ENCODE assay signal across 14 cellular contexts in genomic region chr12:116360579-116361403, GRCh38.
A peak's percentile ranks its signal among the peaks of the same experiment; 100 is the strongest.
DNase-seq lines count a peak whose midpoint lies in the region; ATAC-seq, FAIRE-seq and TF ChIP-seq lines count a peak whose summit lies in the region.
"Had no signal": no experiment of that assay in that cellular context is flagged by ENCODE, and none has a peak within 500 bp of the region (broad histone marks: within the 10 kb centered on the region; RNA-seq: fewer than 3 reads in every experiment).

No MANE protein-coding gene starts in this region.

- CTCF ChIA-PET in GM12878 (lab: Yijun Ruan, JAX), result no interaction called here

- peak; percentile 70 for DNase-seq in activated CD4-positive, alpha-beta T cell treated with anti-CD3 and anti-CD28 coated beads, Interleukin-2, amount 10 ng/mL, durations not matched to agents 24 days and 14 days
- DNase-seq in activated CD4-positive, alpha-beta T cell treated with anti-CD3 and anti-CD28 coated beads for 4 hours, result no peak
- DNase-seq in NOMO-1 treated with dmso at 0.1 percent for 144 hours (lab: John Stamatoyannopoulos, UW; ENCODE audit: unreplicated experiment), result peak; percentile 64
- no peak for DNase-seq in GM12878 (ENCODE audit: low read depth, low spot score)
- peak; percentile 36 for DNase-seq in stimulated activated CD8-positive, alpha-beta memory T cell treated with anti-CD3 and anti-CD28 coated beads, Interleukin-4, amount 100 ng/mL, for 48 hours
- no peak for DNase-seq in SW480 (ENCODE audit: low spot score)
- DNase-seq in DMS79 treated with DMSO at 0.1 percent for 48 hours (lab: John Stamatoyannopoulos, UW), result no peak
- DNase-seq: GF-D8, GOT3, hypothalamus, NCI-H2227 treated with DMSO at 0.1 percent for 48 hours had no signal

- H3K4me1 Mint-ChIP-seq in activated CD4-positive, alpha-beta T cell treated with anti-CD3 and anti-CD28 coated beads, Interleukin-2, amount 10 ng/mL, durations not matched to agents 24 days and 14 days, result peaks cover 27% of the 10 kb centered on the region

- TF ChIP-seq RAD21 in GM12878 (IDR thresholded peaks at IDR 0.05; ENCODE audit: insufficient read depth, low read depth, low read length), result no peak

- no peak overlapping the region for H2AFZ ChIP-seq in GM12878 (ENCODE audit: control insufficient read depth, low read depth, low read length)

- intact Hi-C loops in activated CD4-positive, alpha-beta T cell treated with anti-CD3 and anti-CD28 coated beads, Interleukin-2, amount 10 ng/mL, durations not matched to agents 24 days and 14 days (cut with micrococcal nuclease), result no loop called here
- intact Hi-C loops in GM12878 (cut with micrococcal nuclease; ENCODE audit: unreplicated experiment), result no loop called here

- FAIRE-seq in GM12878 (lab: Jason Lieb, UNC), result no peak
- FAIRE-seq: endothelial cell of umbilical vein had no signal

- H4K20me1 ChIP-seq in GM12878 (ENCODE audit: control insufficient read depth, insufficient read depth), result no peaks in the 10 kb centered on the region

- H3K27ac ChIP-seq in GM12878 (ENCODE audit: control insufficient read depth, insufficient read depth), result no peak overlapping the region

- SMC1A ChIA-PET in GM12878 (lab: Charles Lee; ENCODE audit: uncharacterized antibody, unreplicated experiment), result no interaction called here

- H3K9me3 ChIP-seq in GM12878 (replicated peaks; ENCODE audit: control insufficient read depth, insufficient read depth, low read length), result no peaks in the 10 kb centered on the region
- H3K9me3 ChIP-seq: mucosa of descending colon had no signal

- H3K36me3 ChIP-seq in GM12878 (ENCODE audit: control insufficient read depth in 2 of 2, insufficient read depth in 2 of 2, low read length in 1 of 2), result no peaks in the 10 kb centered on the region

- TF ChIP-seq EP300 in GM12878 (IDR thresholded peaks at IDR 0.05; ENCODE audit: borderline replicate concordance in 1 of 2, control insufficient read depth in 1 of 2, low read depth in 2 of 2, low read length in 2 of 2), result no peak

- H3K4me3 Mint-ChIP-seq in activated CD4-positive, alpha-beta T cell treated with anti-CD3 and anti-CD28 coated beads, Interleukin-2, amount 10 ng/mL, durations not matched to agents 24 days and 14 days, result peak overlapping the region; percentile 35

- no peak overlapping the region for H3K9ac ChIP-seq in GM12878 (ENCODE audit: control insufficient read depth, insufficient read depth, low read length)

- no TSS peak for BruUV-seq in GM12878 (replicated peaks; lab: Mats Ljungman, UMichigan)

- in situ Hi-C loops in GM12878 (cut with MboI), result no loop called here

- POLR2A ChIA-PET in GM12878 (lab: Charles Lee), result no interaction called here

- no peak overlapping the region for H3K4me3 ChIP-seq in GM12878
- H3K4me3 ChIP-seq: mucosa of descending colon had no signal

- RAD21 ChIA-PET in GM12878 (lab: Charles Lee; ENCODE audit: unreplicated experiment), result no interaction called here

- no peaks in the 10 kb centered on the region for H3K36me3 Mint-ChIP-seq in activated CD4-positive, alpha-beta T cell treated with anti-CD3 and anti-CD28 coated beads, Interleukin-2, amount 10 ng/mL, durations not matched to agents 24 days and 14 days (ENCODE audit: low read depth)

- no peaks in the 10 kb centered on the region for H3K27me3 Mint-ChIP-seq in activated CD4-positive, alpha-beta T cell treated with anti-CD3 and anti-CD28 coated beads, Interleukin-2, amount 10 ng/mL, durations not matched to agents 24 days and 14 days

- H3K79me2 ChIP-seq in GM12878 (ENCODE audit: control insufficient read depth, insufficient read depth, low read length), result no peaks in the 10 kb centered on the region

- H3K4me1 ChIP-seq in GM12878 (ENCODE audit: control insufficient read depth, insufficient read depth, low read length), result peaks cover 21% of the 10 kb centered on the region

- TF ChIP-seq CTCF in GM12878 (IDR thresholded peaks at IDR 0.05 in 2 of 3, conservative IDR thresholded peaks at IDR 0.05 in 1 of 3; ENCODE audit: control insufficient read depth in 2 of 3, extremely low read depth in 1 of 3, insufficient read depth in 1 of 3, low read depth in 3 of 3, low read length in 3 of 3), result no peak

- ATAC-seq in GM12878 (peak; percentile 33; the same call in 2 of the 3 replicates), GM18868 (IDR thresholded peaks at IDR 0.05; ENCODE audit: unreplicated experiment) (no peak)

- H3K27me3 ChIP-seq in GM12878 (replicated peaks in 1 of 2; ENCODE audit: control insufficient read depth in 2 of 2, insufficient read depth in 2 of 2, low read length in 1 of 2), result no peaks in the 10 kb centered on the region

- no peak for TF ChIP-seq POLR2A in GM12878 (IDR thresholded peaks at IDR 0.05; ENCODE audit: low read depth, low read length)

- peak overlapping the region; percentile 76 for H3K27ac Mint-ChIP-seq in activated CD4-positive, alpha-beta T cell treated with anti-CD3 and anti-CD28 coated beads, Interleukin-2, amount 10 ng/mL, durations not matched to agents 24 days and 14 days

- WGBS in GM12878 (ENCODE audit: insufficient coverage, insufficient replicate concordance, low lambda C conversion rate, missing lambda C conversion rate), result 53% methylated on average over 6 of the region's 6 CpGs

- H3K9me3 Mint-ChIP-seq in activated CD4-positive, alpha-beta T cell treated with anti-CD3 and anti-CD28 coated beads, Interleukin-2, amount 10 ng/mL, durations not matched to agents 24 days and 14 days, result no peaks in the 10 kb centered on the region

- peak overlapping the region; percentile 60 for H3K4me2 ChIP-seq in GM12878 (ENCODE audit: control insufficient read depth, insufficient read depth)

TF ChIP-seq in GM12878, 131 proteins besides CTCF, POLR2A, EP300 and RAD21:
- no peak for TF ChIP-seq ZNF274 (IDR thresholded peaks at IDR 0.05; ENCODE audit: insufficient read depth, insufficient read length)
- TF ChIP-seq ZBED1 (IDR thresholded peaks at IDR 0.05; ENCODE audit: borderline replicate concordance), result no peak
- TF ChIP-seq, protein P1, sequence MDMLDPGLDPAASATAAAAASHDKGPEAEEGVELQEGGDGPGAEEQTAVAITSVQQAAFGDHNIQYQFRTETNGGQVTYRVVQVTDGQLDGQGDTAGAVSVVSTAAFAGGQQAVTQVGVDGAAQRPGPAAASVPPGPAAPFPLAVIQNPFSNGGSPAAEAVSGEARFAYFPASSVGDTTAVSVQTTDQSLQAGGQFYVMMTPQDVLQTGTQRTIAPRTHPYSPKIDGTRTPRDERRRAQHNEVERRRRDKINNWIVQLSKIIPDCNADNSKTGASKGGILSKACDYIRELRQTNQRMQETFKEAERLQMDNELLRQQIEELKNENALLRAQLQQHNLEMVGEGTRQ (IDR thresholded peaks at IDR 0.05; ENCODE audit: borderline replicate concordance, low read depth, low read length), result no peak
- TF ChIP-seq RCOR1 (conservative IDR thresholded peaks at IDR 0.05; ENCODE audit: low read depth, low read length), result no peak
- TF ChIP-seq NFIC (IDR thresholded peaks at IDR 0.05; ENCODE audit: low read depth, low read length), result peak; percentile 13; the same call in 1 of the 2 replicates
TF ChIP-seq in GM12878: peak in this region for 1.

Comparison
In these comparisons a context has a peak if more than half of its experiments do, and no peak if none do; other contexts are left out.
1. DNase-seq: peak in activated CD4-positive, alpha-beta T cell treated with anti-CD3 and anti-CD28 coated beads, Interleukin-2, amount 10 ng/mL, durations not matched to agents 24 days and 14 days (single experiment), NOMO-1 treated with dmso at 0.1 percent for 144 hours (single experiment) and stimulated activated CD8-positive, alpha-beta memory T cell treated with anti-CD3 and anti-CD28 coated beads, Interleukin-4, amount 100 ng/mL, for 48 hours (single experiment); none in activated CD4-positive, alpha-beta T cell treated with anti-CD3 and anti-CD28 coated beads for 4 hours (0 of 2), GM12878 (single experiment), SW480 (single experiment) and DMS79 treated with DMSO at 0.1 percent for 48 hours (single experiment).